13 cellular contexts compared by ENCODE assay signal in genomic region chr1:26752519-26752918, GRCh38. TPM values are rescaled to one million over a fixed set of nuclear protein-coding genes. Genes with fewer than 3 reads are reported as not detected.
A peak's percentile ranks its signal among the peaks of the same experiment; 100 is the strongest.
DNase-seq lines count a peak whose midpoint lies in the region; ATAC-seq and TF ChIP-seq lines count a peak whose summit lies in the region.
"Had no signal": no experiment of that assay in that cellular context is flagged by ENCODE, and none has a peak within 500 bp of the region (broad histone marks: within the 10 kb centered on the region; RNA-seq: fewer than 3 reads in every experiment).

No MANE protein-coding gene starts in this region.

- intact Hi-C loops in heart left ventricle (cut with DNase I) = loop anchor here in 6 of 10 donors (2.0 to 5.0 kb wide), 4 partner anchors 32 to 56 kb away; partner anchors contain the start of genes PIGV (in 3 of the 6) and ARID1A (in 2 of the 6)

- H3K36me3 Mint-ChIP-seq in CD4-positive, CD25-positive, alpha-beta regulatory T cell = peaks cover 32% of the 10 kb centered on the region
- peaks cover 10% of the 10 kb centered on the region for H3K36me3 Mint-ChIP-seq in activated naive CD8-positive, alpha-beta T cell

- peaks cover 8% of the 10 kb centered on the region for H3K79me2 ChIP-seq in parathyroid adenoma

- TF ChIP-seq CTCF in heart left ventricle (IDR thresholded peaks at IDR 0.05) (no peak), parathyroid adenoma (IDR thresholded peaks at IDR 0.05) (no peak)

- peak overlapping the region; percentile 59 to 93 (median 63) for H3K27ac Mint-ChIP-seq in CD4-positive, CD25-positive, alpha-beta regulatory T cell
- peak overlapping the region; percentile 64 for H3K27ac Mint-ChIP-seq in activated naive CD8-positive, alpha-beta T cell

- no peaks in the 10 kb centered on the region for H3K27me3 Mint-ChIP-seq in CD4-positive, CD25-positive, alpha-beta regulatory T cell
- H3K27me3 Mint-ChIP-seq in activated naive CD8-positive, alpha-beta T cell = no peaks in the 10 kb centered on the region

- no peaks in the 10 kb centered on the region for H3K9me3 Mint-ChIP-seq in CD4-positive, CD25-positive, alpha-beta regulatory T cell
- H3K9me3 Mint-ChIP-seq in activated naive CD8-positive, alpha-beta T cell (ENCODE audit: low read depth) = no peaks in the 10 kb centered on the region

- no peak overlapping the region for H3K27ac ChIP-seq in CD4-positive, CD25-positive, alpha-beta regulatory T cell (ENCODE audit: insufficient read depth, low read length, poor library complexity, severe bottlenecking)
- H3K27ac ChIP-seq in heart left ventricle (peak overlapping the region; percentile 36 to 83 (median 64)), parathyroid adenoma (peak overlapping the region; percentile 24)

- no peak overlapping the region for H3K9ac ChIP-seq in parathyroid adenoma

- no peak for DNase-seq in CD4-positive, CD25-positive, alpha-beta regulatory T cell
- DNase-seq in heart left ventricle (peak in 4 of 5 donors; percentile 38 to 67 (median 46)), islet precursor cell (no peak), NCI-H2171 (lab: John Stamatoyannopoulos, UW) (no peak)
- no peak for DNase-seq in activated CD4-positive, CD25-positive, alpha-beta regulatory T cell treated with anti-CD3 and anti-CD28 coated beads, Interleukin-2, amount 50 U/mL, for 72 hours
- DNase-seq: kidney; NCI-H146; stimulated activated CD4-positive, alpha-beta T cell treated with anti-CD3 and anti-CD28 coated beads, Interleukin-1b, Interleukin-23, amount 100 ng/mL, for 48 hours; stimulated activated CD8-positive, alpha-beta memory T cell treated with anti-CD3 and anti-CD28 coated beads, Interleukin-4, amount 100 ng/mL, for 48 hours; transverse colon had no signal

- no peaks in the 10 kb centered on the region for H3K27me3 ChIP-seq in CD4-positive, CD25-positive, alpha-beta regulatory T cell (ENCODE audit: control insufficient read depth, insufficient read depth, low read length)
- H3K27me3 ChIP-seq in heart left ventricle (no peaks in the 10 kb centered on the region), parathyroid adenoma (ENCODE audit: control insufficient read depth, insufficient read depth, low read length) (no peaks in the 10 kb centered on the region)
- H3K27me3 ChIP-seq: transverse colon had no signal

- H2AFZ ChIP-seq in parathyroid adenoma = no peak overlapping the region

- H3K4me3 ChIP-seq in CD4-positive, CD25-positive, alpha-beta regulatory T cell (ENCODE audit: low read depth, low read length) = no peak overlapping the region
- H3K4me3 ChIP-seq in heart left ventricle = no peak overlapping the region
- no peak overlapping the region for H3K4me3 ChIP-seq in parathyroid adenoma (ENCODE audit: low read depth, low read length)
- H3K4me3 ChIP-seq: transverse colon had no signal

- H3K9me3 ChIP-seq in CD4-positive, CD25-positive, alpha-beta regulatory T cell (ENCODE audit: control insufficient read depth in 2 of 2, low read length in 2 of 2) = no peaks in the 10 kb centered on the region
- no peaks in the 10 kb centered on the region for H3K9me3 ChIP-seq in heart left ventricle
- no peaks in the 10 kb centered on the region for H3K9me3 ChIP-seq in parathyroid adenoma (ENCODE audit: control insufficient read depth, low read length)
- H3K9me3 ChIP-seq: transverse colon had no signal

- TF ChIP-seq POLR2A in heart left ventricle (IDR thresholded peaks at IDR 0.05) = peak in 1 of 2 donors; percentile 12

- H3K4me1 ChIP-seq in CD4-positive, CD25-positive, alpha-beta regulatory T cell (ENCODE audit: control insufficient read depth, insufficient read depth, low read length, poor library complexity, severe bottlenecking) = peaks cover 25% of the 10 kb centered on the region
- H3K4me1 ChIP-seq in heart left ventricle (peaks cover 11 to 77% (median 66%) of the 10 kb centered on the region in 12 donors), parathyroid adenoma (peaks cover 3% of the 10 kb centered on the region)

- H3K4me1 Mint-ChIP-seq in CD4-positive, CD25-positive, alpha-beta regulatory T cell = peaks cover 20 to 74% (median 54%) of the 10 kb centered on the region in 4 donors
- H3K4me1 Mint-ChIP-seq in activated naive CD8-positive, alpha-beta T cell (ENCODE audit: low read depth) = peaks cover 69% of the 10 kb centered on the region

- 45 to 60% (median 56%) methylated on average over 4 of the region's 4 CpGs for WGBS in heart left ventricle, 4 donors

- no peak overlapping the region for H3K4me2 ChIP-seq in parathyroid adenoma (ENCODE audit: low read length)

- H3K36me3 ChIP-seq in CD4-positive, CD25-positive, alpha-beta regulatory T cell (ENCODE audit: control insufficient read depth, insufficient read depth, low read length) = peaks cover 51% of the 10 kb centered on the region
- peaks cover 0 to 88% (median 15%) of the 10 kb centered on the region in 9 donors for H3K36me3 ChIP-seq in heart left ventricle
- no peaks in the 10 kb centered on the region for H3K36me3 ChIP-seq in parathyroid adenoma (ENCODE audit: control insufficient read depth, insufficient read depth, low read length)

- ATAC-seq in CD4-positive, CD25-positive, alpha-beta regulatory T cell (ENCODE audit: low read depth in 2 of 2) = no peak
- ATAC-seq in heart left ventricle (peak in 3 of 4 donors; percentile 17 to 55 (median 25)), HG03108 (IDR thresholded peaks at IDR 0.05; ENCODE audit: unreplicated experiment) (no peak)

- no peak overlapping the region for H3K4me3 Mint-ChIP-seq in CD4-positive, CD25-positive, alpha-beta regulatory T cell
- no peak overlapping the region for H3K4me3 Mint-ChIP-seq in activated naive CD8-positive, alpha-beta T cell

RNA-seq across cellular contexts. Expression of gene PIGV, which starts 35.2 kb away (rescaled TPM):
- 8.6 TPM for total RNA-seq in CD4-positive, CD25-positive, alpha-beta regulatory T cell
- 10 to 100 TPM in 2 of 4 donors, 1 to 10 TPM in 2; 8.3 to 13.2 (median 9.8) TPM for polyA plus RNA-seq in CD4-positive, CD25-positive, alpha-beta regulatory T cell
- 1 to 10 TPM; 4.3 to 8.8 (median 5.6) TPM for total RNA-seq in heart left ventricle
- polyA plus RNA-seq in heart left ventricle = 1 to 10 TPM; 2.7 to 4.4 TPM

RNA-seq across cellular contexts. Expression of gene ARID1A, which starts 56.7 kb away (rescaled TPM):
- 139 TPM for total RNA-seq in CD4-positive, CD25-positive, alpha-beta regulatory T cell
- 10 to 100 TPM in 3 of 4 donors, 1 to 10 TPM in 1; 9.5 to 13.4 (median 13.0) TPM for polyA plus RNA-seq in CD4-positive, CD25-positive, alpha-beta regulatory T cell
- 10 to 100 TPM; 29.0 to 73.9 (median 49.9) TPM for total RNA-seq in heart left ventricle
- polyA plus RNA-seq in heart left ventricle = 10 to 100 TPM; 14.1 to 33.0 TPM

Comparison
In these comparisons a context has a peak if more than half of its experiments do, and no peak if none do; other contexts are left out.
1. ATAC-seq: peak in heart left ventricle (3 of 4); none in CD4-positive, CD25-positive, alpha-beta regulatory T cell (0 of 2) and HG03108 (single experiment).
2. DNase-seq: peak in heart left ventricle (4 of 5); none in CD4-positive, CD25-positive, alpha-beta regulatory T cell (0 of 3), islet precursor cell (single experiment), NCI-H2171 (single experiment) and activated CD4-positive, CD25-positive, alpha-beta regulatory T cell treated with anti-CD3 and anti-CD28 coated beads, Interleukin-2, amount 50 U/mL, for 72 hours (single experiment).